Comparison of ENCODE assay signal across 9 cellular contexts in genomic region chr5:141508440-141508807, GRCh38. TPM values are rescaled to one million over a fixed set of nuclear protein-coding genes. Genes with fewer than 3 reads are reported as not detected.
A peak's percentile ranks its signal among the peaks of the same experiment; 100 is the strongest.
DNase-seq lines count a peak whose midpoint lies in the region; ATAC-seq, FAIRE-seq and TF ChIP-seq lines count a peak whose summit lies in the region.
"Had no signal": no experiment of that assay in that cellular context is flagged by ENCODE, and none has a peak within 500 bp of the region (broad histone marks: within the 10 kb centered on the region; RNA-seq: fewer than 3 reads in every experiment).

No MANE protein-coding gene starts in this region.

- no peak for TF ChIP-seq EP300 in GM12878 (IDR thresholded peaks at IDR 0.05; ENCODE audit: borderline replicate concordance in 1 of 2, control insufficient read depth in 1 of 2, low read depth in 2 of 2, low read length in 2 of 2)

- H3K4me1 ChIP-seq in HUES48 (ENCODE audit: control insufficient read depth, insufficient read depth, low read length) (peaks cover 18% of the 10 kb centered on the region), GM12878 (ENCODE audit: control insufficient read depth, insufficient read depth, low read length) (peaks cover 76% of the 10 kb centered on the region), left lung (peaks cover 12 to 50% of the 10 kb centered on the region in 2 donors)

- no peak for TF ChIP-seq RAD21 in GM12878 (IDR thresholded peaks at IDR 0.05; ENCODE audit: insufficient read depth, low read depth, low read length)

- no peak for FAIRE-seq in GM12878 (lab: Jason Lieb, UNC)

- H3K36me3 ChIP-seq in HUES48 (ENCODE audit: control insufficient read depth, insufficient read depth, low read length) (no peaks in the 10 kb centered on the region), GM12878 (ENCODE audit: control insufficient read depth in 2 of 2, insufficient read depth in 2 of 2, low read length in 1 of 2) (peaks cover 0 to 4% of the 10 kb centered on the region in 2 experiments; a peak in 1 of 4 replicates), left lung (peaks cover 0 to 13% of the 10 kb centered on the region in 2 donors)

- 1% methylated on average over 9 of the region's 9 CpGs for WGBS in GM12878 (ENCODE audit: insufficient coverage, insufficient replicate concordance, low lambda C conversion rate, missing lambda C conversion rate)

- H4K20me1 ChIP-seq in GM12878 (ENCODE audit: control insufficient read depth, insufficient read depth): no peaks in the 10 kb centered on the region

- no peak for TF ChIP-seq CTCF in GM12878 (IDR thresholded peaks at IDR 0.05 in 2 of 3, conservative IDR thresholded peaks at IDR 0.05 in 1 of 3; ENCODE audit: control insufficient read depth in 2 of 3, extremely low read depth in 1 of 3, insufficient read depth in 1 of 3, low read depth in 3 of 3, low read length in 3 of 3)
- no peak for TF ChIP-seq CTCF in left lung (IDR thresholded peaks at IDR 0.05)

- H3K4me3 ChIP-seq in HUES48 (ENCODE audit: low read depth, low read length): peak overlapping the region; percentile 35
- peak overlapping the region; percentile 65 for H3K4me3 ChIP-seq in GM12878
- H3K4me3 ChIP-seq in left lung: no peak overlapping the region

- H3K27ac ChIP-seq in HUES48 (ENCODE audit: low read depth, low read length) (peak overlapping the region; percentile 75), GM12878 (ENCODE audit: control insufficient read depth, insufficient read depth) (peak overlapping the region; percentile 90), left lung (peak overlapping the region; percentile 66 to 85), temporal lobe (ENCODE audit: low read depth, low read length) (peak overlapping the region; percentile 90)

- intact Hi-C loops in GM12878 (cut with micrococcal nuclease; ENCODE audit: unreplicated experiment): no loop called here
- intact Hi-C loops in left lung (cut with DNase I): no loop called here

- BruUV-seq in GM12878 (replicated peaks; lab: Mats Ljungman, UMichigan): no TSS peak

- H2AFZ ChIP-seq in GM12878 (ENCODE audit: control insufficient read depth, low read depth, low read length): peak overlapping the region; percentile 16; the same call in 1 of the 2 replicates

- in situ Hi-C loops in GM12878 (cut with MboI): no loop called here

- SMC1A ChIA-PET in GM12878 (lab: Charles Lee; ENCODE audit: uncharacterized antibody, unreplicated experiment): interaction anchor here (1.2 to 10.8 kb wide), 12 partner anchors 8 to 139 kb away, joined by 3 to 176 read pairs (median 8); partner anchors contain the start of genes PCDHGA11, PCDHGA12, PCDHGB3 and PCDHGC3

- CTCF ChIA-PET in GM12878 (lab: Yijun Ruan, JAX): interaction anchor here (0.9 to 11.9 kb wide), 13 partner anchors 15 to 188 kb away, joined by 3 to 213 read pairs (median 15); partner anchors contain the start of genes DIAPH1, HDAC3, PCDHGA10 and PCDHGA11

- POLR2A ChIA-PET in GM12878 (lab: Charles Lee): interaction anchor here (1.2 to 2.0 kb wide), 3 partner anchors 26 to 111 kb away, joined by 3 to 5 read pairs (median 4); partner anchors contain the start of gene DIAPH1

- ATAC-seq in GM12878 (peak; percentile 2; the same call in 2 of the 3 replicates), left lung (peak; percentile 2), GM19324 (IDR thresholded peaks at IDR 0.05; ENCODE audit: low FRiP score, unreplicated experiment) (no peak), GM18511 (IDR thresholded peaks at IDR 0.05; ENCODE audit: unreplicated experiment) (no peak)
- ATAC-seq: natural killer cell treated with Interleukin-12 subunit alpha and Interleukin-12 subunit beta and Interleukin-15 and Interleukin-18, amount 100 ng/mL, for 72 hours had no signal

- H3K27me3 ChIP-seq in HUES48 (ENCODE audit: control insufficient read depth, insufficient read depth, low read length) (peaks cover 4% of the 10 kb centered on the region), GM12878 (replicated peaks in 1 of 2; ENCODE audit: control insufficient read depth in 2 of 2, insufficient read depth in 2 of 2, low read length in 1 of 2) (no peaks in the 10 kb centered on the region), left lung (peaks cover 0 to 9% of the 10 kb centered on the region in 2 donors)

- RAD21 ChIA-PET in GM12878 (lab: Charles Lee; ENCODE audit: unreplicated experiment): interaction anchor here (0.8 to 11.6 kb wide), 13 partner anchors 15 to 128 kb away, joined by 3 to 109 read pairs (median 6); partner anchors contain the start of genes HDAC3, PCDHGA10, PCDHGA11 and PCDHGA12

- DNase-seq in GM12878 (ENCODE audit: low read depth, low spot score) (no peak), left lung (no peak), globus pallidus (ENCODE audit: low spot score) (no peak), AML-193 (lab: John Stamatoyannopoulos, UW) (no peak)

- H3K79me2 ChIP-seq in GM12878 (ENCODE audit: control insufficient read depth, insufficient read depth, low read length): peaks cover 15% of the 10 kb centered on the region

- H3K4me2 ChIP-seq in GM12878 (ENCODE audit: control insufficient read depth, insufficient read depth): peak overlapping the region; percentile 78

- TF ChIP-seq POLR2A in GM12878 (IDR thresholded peaks at IDR 0.05; ENCODE audit: low read depth, low read length): no peak

- no peaks in the 10 kb centered on the region for H3K9me3 ChIP-seq in HUES48 (ENCODE audit: control insufficient read depth, insufficient read depth, low read length)
- no peaks in the 10 kb centered on the region for H3K9me3 ChIP-seq in GM12878 (replicated peaks; ENCODE audit: control insufficient read depth, insufficient read depth, low read length)
- no peaks in the 10 kb centered on the region for H3K9me3 ChIP-seq in left lung

- H3K9ac ChIP-seq in HUES48 (ENCODE audit: low read depth, low read length): no peak overlapping the region
- H3K9ac ChIP-seq in GM12878 (ENCODE audit: control insufficient read depth, insufficient read depth, low read length): peak overlapping the region; percentile 38

TF ChIP-seq in GM12878, 131 proteins besides CTCF, POLR2A, EP300 and RAD21 (continues in another document):
- TF ChIP-seq EGR1 (IDR thresholded peaks at IDR 0.05; ENCODE audit: borderline replicate concordance in 1 of 2, low read depth in 2 of 2, low read length in 2 of 2): peak in 1 of 2 experiments; percentile 63; a peak in 2 of 3 replicates

RNA-seq across cellular contexts. Expression of gene PCDHGC5, which starts 19.5 kb away (rescaled TPM):
- 4.6 and 4.9 TPM in 2 replicates for total RNA-seq in GM12878 (2013; cell fraction: nucleolus; rRNA removed)
- total RNA-seq in GM12878 (2014; rRNA removed): 0.62 and 0.93 TPM in 2 replicates
- 0.46 and 0.58 TPM in 2 replicates for total RNA-seq in GM12878 (2014; rRNA removed; fragmentation: Illumina TruSeq; extraction: Trizol)
- 0.72 and 0.87 TPM in 2 replicates for total RNA-seq in GM12878 (2021)
- polyA plus RNA-seq in GM12878 (2011; ENCODE audit: low read depth): 0.08 TPM
- 0.05 TPM in 1 of 2 replicates, not detected in the other for polyA plus RNA-seq in GM12878 (2011; rRNA removed)
- not detected in 2 replicates for polyA plus RNA-seq in GM12878 (2011; cell fraction: cytosol; rRNA removed)
- polyA plus RNA-seq in GM12878 (2011; cell fraction: nucleus; rRNA removed): 0.33 and 0.41 TPM in 2 replicates
- 0.05 and 0.06 TPM in 2 replicates for polyA plus RNA-seq in GM12878 (2012)
- polyA plus RNA-seq in GM12878 (2014; fragmentation: Illumina TruSeq; extraction: Trizol): 0.14 and 0.15 TPM in 2 replicates
- not detected for polyA plus RNA-seq in GM12878 (2014; fragmentation: Nextera tagmentation; extraction: Ambion mirVana)
- 0.20 and 0.29 TPM in 2 replicates for polyA plus RNA-seq in GM12878 (2014; rRNA removed)
- polyA plus RNA-seq in GM12878 (2016; fragmentation: Nextera tagmentation; extraction: Ambion mirVana): under 1 TPM; 0.05 to 0.06 TPM
- 0.51 and 1.1 TPM in 2 replicates for polyA minus RNA-seq in GM12878 (2011; rRNA and poly(A)+ RNA removed)
- 0.31 TPM in 1 of 2 replicates, not detected in the other for polyA minus RNA-seq in GM12878 (2011; cell fraction: cytosol; rRNA and poly(A)+ RNA removed)
- 1.1 and 2.2 TPM in 2 replicates for polyA minus RNA-seq in GM12878 (2011; cell fraction: nucleus; rRNA and poly(A)+ RNA removed)
- total RNA-seq in left lung: 1 to 10 TPM; 1.4 to 1.9 TPM
- 4.7 TPM for total RNA-seq in temporal lobe

RNA-seq across cellular contexts. Expression of gene PCDHGC4, which starts 23.6 kb away (rescaled TPM):
- total RNA-seq in GM12878 (2013; cell fraction: nucleolus; rRNA removed): 5.5 and 6.1 TPM in 2 replicates
- 0.82 and 1.2 TPM in 2 replicates for total RNA-seq in GM12878 (2014; rRNA removed)
- total RNA-seq in GM12878 (2014; rRNA removed; fragmentation: Illumina TruSeq; extraction: Trizol): 1.0 TPM in 2 replicates
- total RNA-seq in GM12878 (2021): 1.1 TPM in 2 replicates
- polyA plus RNA-seq in GM12878 (2011; ENCODE audit: low read depth): 0.07 TPM
- 0.03 and 0.04 TPM in 2 replicates for polyA plus RNA-seq in GM12878 (2011; rRNA removed)
- 0.03 TPM in 2 replicates for polyA plus RNA-seq in GM12878 (2011; cell fraction: cytosol; rRNA removed)
- 0.37 and 0.39 TPM in 2 replicates for polyA plus RNA-seq in GM12878 (2011; cell fraction: nucleus; rRNA removed)
- polyA plus RNA-seq in GM12878 (2012): 0.15 and 0.18 TPM in 2 replicates
- polyA plus RNA-seq in GM12878 (2014; fragmentation: Illumina TruSeq; extraction: Trizol): 0.54 and 0.55 TPM in 2 replicates
- under 1 TPM; 0.13 to 0.18 TPM for polyA plus RNA-seq in GM12878 (2014; fragmentation: Nextera tagmentation; extraction: Ambion mirVana)
- 0.58 and 0.61 TPM in 2 replicates for polyA plus RNA-seq in GM12878 (2014; rRNA removed)
- under 1 TPM; 0.21 to 0.49 TPM for polyA plus RNA-seq in GM12878 (2016; fragmentation: Nextera tagmentation; extraction: Ambion mirVana)
- polyA minus RNA-seq in GM12878 (2011; rRNA and poly(A)+ RNA removed): 0.73 and 1.2 TPM in 2 replicates
- not detected in 2 replicates for polyA minus RNA-seq in GM12878 (2011; cell fraction: cytosol; rRNA and poly(A)+ RNA removed)
- polyA minus RNA-seq in GM12878 (2011; cell fraction: nucleus; rRNA and poly(A)+ RNA removed): 0.97 and 1.4 TPM in 2 replicates
- 1 to 10 TPM in 1 of 2 donors, under 1 TPM in 1; 0.79 to 2.5 TPM for total RNA-seq in left lung
- 87.3 TPM for total RNA-seq in temporal lobe

RNA-seq across cellular contexts. Expression of gene PCDHGC3, which starts 32.7 kb away (rescaled TPM):
- 9.8 and 12.7 TPM in 2 replicates for total RNA-seq in GM12878 (2013; cell fraction: nucleolus; rRNA removed)
- total RNA-seq in GM12878 (2014; rRNA removed): 11.0 TPM in 2 replicates
- 6.3 TPM in 2 replicates for total RNA-seq in GM12878 (2014; rRNA removed; fragmentation: Illumina TruSeq; extraction: Trizol)
- total RNA-seq in GM12878 (2021): 20.5 TPM in 2 replicates
- polyA plus RNA-seq in GM12878 (2011; ENCODE audit: low read depth): 5.8 TPM
- polyA plus RNA-seq in GM12878 (2011; rRNA removed): 0.86 and 1.5 TPM in 2 replicates
- 1.7 and 2.3 TPM in 2 replicates for polyA plus RNA-seq in GM12878 (2011; cell fraction: cytosol; rRNA removed)
- polyA plus RNA-seq in GM12878 (2011; cell fraction: nucleus; rRNA removed): 1.5 and 2.3 TPM in 2 replicates
- polyA plus RNA-seq in GM12878 (2012): 8.4 and 10.8 TPM in 2 replicates
- 22.1 and 23.5 TPM in 2 replicates for polyA plus RNA-seq in GM12878 (2014; fragmentation: Illumina TruSeq; extraction: Trizol)
- polyA plus RNA-seq in GM12878 (2014; fragmentation: Nextera tagmentation; extraction: Ambion mirVana): under 1 TPM; 0.53 to 0.60 TPM
- 13.1 and 14.5 TPM in 2 replicates for polyA plus RNA-seq in GM12878 (2014; rRNA removed)
- 10 to 100 TPM; 14.7 to 22.0 TPM for polyA plus RNA-seq in GM12878 (2016; fragmentation: Nextera tagmentation; extraction: Ambion mirVana)
- polyA minus RNA-seq in GM12878 (2011; rRNA and poly(A)+ RNA removed): 2.3 and 2.4 TPM in 2 replicates
- polyA minus RNA-seq in GM12878 (2011; cell fraction: cytosol; rRNA and poly(A)+ RNA removed): 0.94 and 1.9 TPM in 2 replicates
- 3.0 and 6.0 TPM in 2 replicates for polyA minus RNA-seq in GM12878 (2011; cell fraction: nucleus; rRNA and poly(A)+ RNA removed)
- 100 to 1,000 TPM in 1 of 2 donors, 10 to 100 TPM in 1; 65.4 to 101 TPM for total RNA-seq in left lung
- 45.7 TPM for total RNA-seq in temporal lobe

Comparison
In these comparisons a context has a peak if more than half of its experiments do, and no peak if none do; other contexts are left out.
1. H3K4me3 ChIP-seq: peak in HUES48 (single experiment) and GM12878 (single experiment); none in left lung (0 of 2).
2. ATAC-seq: peak in GM12878 (single experiment) and left lung (single experiment); none in GM19324 (single experiment) and GM18511 (single experiment).
3. RNA of gene PCDHGC4, which starts 23.6 kb away (total RNA-seq): 87.3 TPM in temporal lobe (single experiment); 0.79 to 2.5 TPM in left lung and 0.82 to 6.1 TPM in GM12878; every median in the first group is over 10 times any median in the second.
4. Peak in every context shown above with its lines, with median percentiles within 50 percentile points of each other: H3K27ac ChIP-seq.